In the genomic region with DNA sequence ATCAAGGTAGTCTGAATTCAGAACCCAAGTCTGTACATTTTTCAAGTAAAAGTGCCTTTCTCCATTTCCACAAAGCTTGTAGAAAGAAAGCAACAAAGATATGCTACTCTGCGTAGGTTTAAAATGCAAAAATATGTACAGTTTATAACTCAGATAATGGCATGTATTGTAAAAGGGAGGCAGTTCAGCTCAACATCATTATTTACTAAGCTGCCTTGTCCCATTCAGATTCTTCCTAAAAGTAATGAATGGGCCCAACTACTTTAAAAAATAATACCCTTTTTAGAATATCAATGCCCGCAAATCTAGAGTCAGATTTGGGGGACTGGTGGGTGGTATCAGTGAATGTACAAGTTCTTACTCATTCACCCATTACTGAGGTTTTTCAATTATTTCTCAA, we compare ENCODE assay signal across 14 cellular contexts.
"Had no signal": no experiment of that assay in that cellular context is flagged by ENCODE, and none has a peak within 500 bp of the region (broad histone marks: within the 10 kb centered on the region; RNA-seq: fewer than 3 reads in every experiment).

No MANE protein-coding gene starts in this region.

- H3K36me3 Mint-ChIP-seq: activated naive CD8-positive, alpha-beta T cell treated with anti-CD3 and anti-CD28 coated beads, Interleukin-2, amount 10 ng/mL, durations not matched to agents 7 days and 5 days; natural killer cell treated with Interleukin-12 subunit alpha and Interleukin-12 subunit beta and Interleukin-15 and Interleukin-18, amount 100 ng/mL, for 72 hours had no signal

- H3K4me1 Mint-ChIP-seq: activated CD4-positive, alpha-beta memory T cell treated with anti-CD3 and anti-CD28 coated beads, Interleukin-2, amount 10 ng/mL, durations not matched to agents 7 days and 5 days; activated naive CD8-positive, alpha-beta T cell treated with anti-CD3 and anti-CD28 coated beads, Interleukin-2, amount 10 ng/mL, durations not matched to agents 7 days and 5 days had no signal

- H3K4me3 ChIP-seq: mucosa of descending colon, prostate gland had no signal

- H3K27ac Mint-ChIP-seq: activated CD4-positive, alpha-beta memory T cell treated with anti-CD3 and anti-CD28 coated beads, Interleukin-2, amount 10 ng/mL, durations not matched to agents 7 days and 5 days; activated naive CD8-positive, alpha-beta T cell treated with anti-CD3 and anti-CD28 coated beads, Interleukin-2, amount 10 ng/mL, durations not matched to agents 7 days and 5 days; natural killer cell treated with Interleukin-12 subunit alpha and Interleukin-12 subunit beta and Interleukin-15 and Interleukin-18, amount 100 ng/mL, for 72 hours; stimulated activated naive CD8-positive, alpha-beta T cell treated with anti-CD3 and anti-CD28 coated beads, Interleukin-15, Interleukin-2, amounts not matched to agents 100 ng/mL and 50 ng/mL, for 24 hours had no signal

- H3K9me3 ChIP-seq: mucosa of descending colon, prostate gland had no signal

- H3K9me3 Mint-ChIP-seq: activated CD4-positive, alpha-beta memory T cell treated with anti-CD3 and anti-CD28 coated beads, Interleukin-2, amount 10 ng/mL, durations not matched to agents 7 days and 5 days; activated naive CD8-positive, alpha-beta T cell treated with anti-CD3 and anti-CD28 coated beads, Interleukin-2, amount 10 ng/mL, durations not matched to agents 7 days and 5 days; natural killer cell treated with Interleukin-12 subunit alpha and Interleukin-12 subunit beta and Interleukin-15 and Interleukin-18, amount 100 ng/mL, for 72 hours had no signal

- ATAC-seq: left colon; mucosa of descending colon; natural killer cell treated with Interleukin-12 subunit alpha and Interleukin-12 subunit beta and Interleukin-15 and Interleukin-18, amount 100 ng/mL, for 72 hours had no signal

- H3K4me1 ChIP-seq: prostate gland had no signal

- DNase-seq: activated CD4-positive, alpha-beta memory T cell treated with anti-CD3 and anti-CD28 coated beads, Interleukin-2, amount 10 ng/mL, durations not matched to agents 7 days and 5 days; activated CD4-positive, alpha-beta T cell treated with anti-CD3 and anti-CD28 coated beads for 1 hour; activated gamma-delta T cell treated with Interleukin-2 at 50 U/mL for 16 hours; activated naive CD8-positive, alpha-beta T cell treated with anti-CD3 and anti-CD28 coated beads, Interleukin-2, amount 10 ng/mL, durations not matched to agents 7 days and 5 days; activated T-cell treated with anti-CD3 and anti-CD28 coated beads, Interleukin-2, amount 50 U/mL, for 48 hours; anterior cingulate cortex; effector memory CD4-positive, alpha-beta T cell; hypothalamus; left colon; mucosa of descending colon; stimulated activated CD4-positive, alpha-beta T cell treated with anti-CD3 and anti-CD28 coated beads, Interleukin-4, amount 100 ng/mL, for 1 hour had no signal

- H3K4me3 Mint-ChIP-seq: activated CD4-positive, alpha-beta memory T cell treated with anti-CD3 and anti-CD28 coated beads, Interleukin-2, amount 10 ng/mL, durations not matched to agents 7 days and 5 days; activated naive CD8-positive, alpha-beta T cell treated with anti-CD3 and anti-CD28 coated beads, Interleukin-2, amount 10 ng/mL, durations not matched to agents 7 days and 5 days; natural killer cell treated with Interleukin-12 subunit alpha and Interleukin-12 subunit beta and Interleukin-15 and Interleukin-18, amount 100 ng/mL, for 72 hours; stimulated activated naive CD8-positive, alpha-beta T cell treated with anti-CD3 and anti-CD28 coated beads, Interleukin-15, Interleukin-2, amounts not matched to agents 100 ng/mL and 50 ng/mL, for 24 hours had no signal

- H3K36me3 ChIP-seq: prostate gland had no signal

- H3K27me3 Mint-ChIP-seq: activated CD4-positive, alpha-beta memory T cell treated with anti-CD3 and anti-CD28 coated beads, Interleukin-2, amount 10 ng/mL, durations not matched to agents 7 days and 5 days; natural killer cell treated with Interleukin-12 subunit alpha and Interleukin-12 subunit beta and Interleukin-15 and Interleukin-18, amount 100 ng/mL, for 72 hours had no signal
